Comparison of ENCODE assay signal across 8 cellular contexts in genomic region chr10:32379314-32379949, GRCh38. TPM values are rescaled to one million over a fixed set of nuclear protein-coding genes. Genes with fewer than 3 reads are reported as not detected.
DNase-seq lines count a peak whose midpoint lies in the region; ATAC-seq, FAIRE-seq and TF ChIP-seq lines count a peak whose summit lies in the region.

No MANE protein-coding gene starts in this region.

- peaks cover 16% of the 10 kb centered on the region for H3K4me1 ChIP-seq in iPS-18a (ENCODE audit: control insufficient read depth, low read depth, low read length)
- H3K4me1 ChIP-seq in small intestine (ENCODE audit: control insufficient read depth in 2 of 2, insufficient read depth in 1 of 2, low read depth in 1 of 2, low read length in 1 of 2): no peaks in the 10 kb centered on the region

- peak overlapping the region; percentile 77 for H3K4me3 ChIP-seq in brain microvascular endothelial cell (ENCODE audit: low read depth, low read length)
- H3K4me3 ChIP-seq in iPS-18a (ENCODE audit: low read length): peak overlapping the region; percentile 91
- no peak overlapping the region for H3K4me3 ChIP-seq in small intestine (ENCODE audit: low read depth in 1 of 2, low read length in 2 of 2)

- DNase-seq in DMS79 treated with DMSO at 0.1 percent for 48 hours (lab: John Stamatoyannopoulos, UW) (peak; percentile 95), NCI-H526 (lab: John Stamatoyannopoulos, UW) (peak; percentile 67 to 72), brain microvascular endothelial cell (peak; percentile 59), small intestine (peak; percentile 31), GM19238 (ENCODE audit: insufficient read length, low spot score) (no peak), middle frontal gyrus (ENCODE audit: extremely low spot score, low spot score) (no peak)

- in situ Hi-C loops in brain microvascular endothelial cell (cut with HindIII; ENCODE audit: low pct_ligation_motif_present, low sequenced_read_pairs): no loop called here

- H3K9ac ChIP-seq in iPS-18a (ENCODE audit: low read length): peak overlapping the region; percentile 86

- H3K27ac ChIP-seq in brain microvascular endothelial cell (peak overlapping the region; percentile 87), iPS-18a (ENCODE audit: low read length) (peak overlapping the region; percentile 90), small intestine (ENCODE audit: low read depth in 1 of 2, low read length in 1 of 2) (peak overlapping the region in 1 of 2 donors; percentile 91)

- no peak for FAIRE-seq in small intestine (lab: Jason Lieb, UNC)

- no peaks in the 10 kb centered on the region for H3K36me3 ChIP-seq in brain microvascular endothelial cell (replicated peaks)
- no peaks in the 10 kb centered on the region for H3K36me3 ChIP-seq in iPS-18a (ENCODE audit: control insufficient read depth, low read depth, low read length)
- H3K36me3 ChIP-seq in small intestine (ENCODE audit: control insufficient read depth in 2 of 2, insufficient read depth in 2 of 2, low read length in 2 of 2): no peaks in the 10 kb centered on the region

- ATAC-seq in HG02870 (IDR thresholded peaks at IDR 0.05; ENCODE audit: unreplicated experiment): peak; percentile 28

- H3K9me3 ChIP-seq in iPS-18a (ENCODE audit: control insufficient read depth, low read depth, low read length): no peaks in the 10 kb centered on the region
- no peaks in the 10 kb centered on the region for H3K9me3 ChIP-seq in small intestine (ENCODE audit: control insufficient read depth, low read depth)

- H3K27me3 ChIP-seq in brain microvascular endothelial cell (replicated peaks): no peaks in the 10 kb centered on the region
- no peaks in the 10 kb centered on the region for H3K27me3 ChIP-seq in iPS-18a (ENCODE audit: control insufficient read depth, insufficient read depth, low read length)
- H3K27me3 ChIP-seq in small intestine (ENCODE audit: control insufficient read depth in 2 of 2, insufficient read depth in 2 of 2, low read length in 2 of 2): no peaks in the 10 kb centered on the region

- WGBS in small intestine, 3 donors: 17 to 24% (median 18%) methylated on average over 10 of the region's 10 CpGs

- no peak for TF ChIP-seq CTCF in brain microvascular endothelial cell (IDR thresholded peaks at IDR 0.05; ENCODE audit: low read depth, low read length, missing control alignments)

RNA-seq across cellular contexts. Expression of gene EPC1, which starts 32.5 kb away (rescaled TPM):
- polyA plus RNA-seq in small intestine: 10 to 100 TPM; 12.8 to 13.4 (median 13.2) TPM

Comparison
In these comparisons a context has a peak if more than half of its experiments do, and no peak if none do; other contexts are left out.
1. DNase-seq: peak in DMS79 treated with DMSO at 0.1 percent for 48 hours (single experiment), NCI-H526 (2 of 2), brain microvascular endothelial cell (single experiment) and small intestine (single experiment); none in GM19238 (single experiment) and middle frontal gyrus (single experiment).
2. H3K4me3 ChIP-seq: peak in brain microvascular endothelial cell (single experiment) and iPS-18a (single experiment); none in small intestine (0 of 2).